19 cellular contexts compared by ENCODE assay signal in the genomic region with DNA sequence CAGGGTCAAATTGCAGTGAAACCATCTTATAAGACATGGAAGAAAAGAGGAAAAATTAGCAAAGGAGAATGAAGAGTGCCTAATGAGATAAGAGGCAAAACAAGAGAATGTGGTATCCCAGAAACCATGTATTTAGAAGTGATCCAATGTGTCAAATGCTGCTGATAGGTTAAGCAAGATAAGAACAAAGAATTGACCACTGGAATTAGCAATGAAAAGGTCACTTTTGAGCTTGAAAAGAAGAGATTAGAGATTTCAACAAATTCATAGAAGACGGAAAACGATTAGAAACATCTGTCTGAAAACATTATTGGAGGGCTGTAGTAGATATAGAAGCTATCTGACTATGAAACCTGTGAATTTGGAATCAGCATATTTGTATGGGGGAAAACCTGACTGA.
DNase-seq lines count a peak whose midpoint lies in the region; ATAC-seq, FAIRE-seq and TF ChIP-seq lines count a peak whose summit lies in the region.
"Had no signal": no experiment of that assay in that cellular context is flagged by ENCODE, and none has a peak within 500 bp of the region (broad histone marks: within the 10 kb centered on the region; RNA-seq: fewer than 3 reads in every experiment).

No MANE protein-coding gene starts in this region.

- CTCF ChIA-PET in activated CD4-positive, alpha-beta memory T cell treated with anti-CD3 and anti-CD28 coated beads, Interleukin-2, amount 10 ng/mL, durations not matched to agents 7 days and 5 days (lab: Charles Lee): interaction anchor here (0.7 kb wide), 2 partner anchors 15 to 390 kb away, joined by 3 to 4 read pairs; no protein-coding TSS in a partner anchor

- peaks cover 0 to 2% of the 10 kb centered on the region in 2 donors for H3K36me3 Mint-ChIP-seq in activated T-cell treated with anti-CD3 and anti-CD28 coated beads, Interleukin-2, amount 50 U/mL, for 72 hours (ENCODE audit: insufficient read depth in 2 of 2)
- H3K36me3 Mint-ChIP-seq in activated T-cell treated with anti-CD3 and anti-CD28 coated beads, Interleukin-2, amount 50 U/mL, for 4 hours (ENCODE audit: insufficient read depth): peaks cover 4% of the 10 kb centered on the region
- H3K36me3 Mint-ChIP-seq in nephron progenitor cell (ENCODE audit: low read depth): peaks cover 22% of the 10 kb centered on the region
- H3K36me3 Mint-ChIP-seq in activated CD4-positive, alpha-beta memory T cell treated with anti-CD3 and anti-CD28 coated beads, Interleukin-2, amount 10 ng/mL, durations not matched to agents 7 days and 5 days (ENCODE audit: low read depth): peaks cover 3% of the 10 kb centered on the region
- H3K36me3 Mint-ChIP-seq: CD4-positive, CD25-positive, alpha-beta regulatory T cell; CD8-positive, alpha-beta T cell had no signal

- no peak overlapping the region for H3K4me3 ChIP-seq in bronchial epithelial cell (ENCODE audit: low read depth, low read length)
- H3K4me3 ChIP-seq: BLaER1, GM12878, GM23248 had no signal

- no peaks in the 10 kb centered on the region for H3K36me3 ChIP-seq in bronchial epithelial cell (ENCODE audit: control insufficient read depth, insufficient read depth, low read length)
- H3K36me3 ChIP-seq: BLaER1 had no signal

- no peak for ATAC-seq in activated T-cell treated with anti-CD3 and anti-CD28 coated beads, Interleukin-2, amount 50 U/mL, for 72 hours (replicated peaks in 1 of 2)
- ATAC-seq in activated T-cell treated with anti-CD3 and anti-CD28 coated beads, Interleukin-2, amount 50 U/mL, for 4 hours: no peak
- ATAC-seq: CD8-positive, alpha-beta T cell; GM12878; HCT116 had no signal

- POLR2A ChIA-PET in activated CD4-positive, alpha-beta memory T cell treated with anti-CD3 and anti-CD28 coated beads, Interleukin-2, amount 10 ng/mL, durations not matched to agents 7 days and 5 days (lab: Charles Lee): no interaction called here

- no peaks in the 10 kb centered on the region for H3K27me3 ChIP-seq in bronchial epithelial cell (ENCODE audit: control insufficient read depth, insufficient read depth, low read length)
- H3K27me3 ChIP-seq: BLaER1 had no signal

- peak; percentile 32 for FAIRE-seq in bronchial epithelial cell (lab: Jason Lieb, UNC)
- FAIRE-seq: A204.1, G401.6 had no signal

- H3K27ac Mint-ChIP-seq in activated T-cell treated with anti-CD3 and anti-CD28 coated beads, Interleukin-2, amount 50 U/mL, for 72 hours: peak overlapping the region; percentile 3
- peak overlapping the region; percentile 1 for H3K27ac Mint-ChIP-seq in nephron progenitor cell
- H3K27ac Mint-ChIP-seq in activated CD4-positive, alpha-beta memory T cell treated with anti-CD3 and anti-CD28 coated beads, Interleukin-2, amount 10 ng/mL, durations not matched to agents 7 days and 5 days: no peak overlapping the region
- H3K27ac Mint-ChIP-seq: B cell; CD4-positive, CD25-positive, alpha-beta regulatory T cell; CD8-positive, alpha-beta T cell; H9 had no signal

- no peak overlapping the region for H3K4me3 Mint-ChIP-seq in activated T-cell treated with anti-CD3 and anti-CD28 coated beads, Interleukin-2, amount 50 U/mL, for 72 hours
- no peak overlapping the region for H3K4me3 Mint-ChIP-seq in activated T-cell treated with anti-CD3 and anti-CD28 coated beads, Interleukin-2, amount 50 U/mL, for 4 hours
- H3K4me3 Mint-ChIP-seq in nephron progenitor cell: no peak overlapping the region
- no peak overlapping the region for H3K4me3 Mint-ChIP-seq in activated CD4-positive, alpha-beta memory T cell treated with anti-CD3 and anti-CD28 coated beads, Interleukin-2, amount 10 ng/mL, durations not matched to agents 7 days and 5 days
- H3K4me3 Mint-ChIP-seq: B cell; CD4-positive, CD25-positive, alpha-beta regulatory T cell; CD8-positive, alpha-beta T cell; H9 had no signal

- no peaks in the 10 kb centered on the region for H3K9me3 Mint-ChIP-seq in activated T-cell treated with anti-CD3 and anti-CD28 coated beads, Interleukin-2, amount 50 U/mL, for 72 hours
- H3K9me3 Mint-ChIP-seq in activated T-cell treated with anti-CD3 and anti-CD28 coated beads, Interleukin-2, amount 50 U/mL, for 4 hours: no peaks in the 10 kb centered on the region
- no peaks in the 10 kb centered on the region for H3K9me3 Mint-ChIP-seq in nephron progenitor cell
- H3K9me3 Mint-ChIP-seq in activated CD4-positive, alpha-beta memory T cell treated with anti-CD3 and anti-CD28 coated beads, Interleukin-2, amount 10 ng/mL, durations not matched to agents 7 days and 5 days: no peaks in the 10 kb centered on the region
- H3K9me3 Mint-ChIP-seq: CD4-positive, CD25-positive, alpha-beta regulatory T cell; CD8-positive, alpha-beta T cell; H9 had no signal

- H3K27me3 Mint-ChIP-seq in activated T-cell treated with anti-CD3 and anti-CD28 coated beads, Interleukin-2, amount 50 U/mL, for 72 hours (ENCODE audit: low read depth): no peaks in the 10 kb centered on the region
- H3K27me3 Mint-ChIP-seq in activated T-cell treated with anti-CD3 and anti-CD28 coated beads, Interleukin-2, amount 50 U/mL, for 4 hours (ENCODE audit: low read depth): no peaks in the 10 kb centered on the region
- H3K27me3 Mint-ChIP-seq in nephron progenitor cell (ENCODE audit: low read depth, poor library complexity): no peaks in the 10 kb centered on the region
- no peaks in the 10 kb centered on the region for H3K27me3 Mint-ChIP-seq in activated CD4-positive, alpha-beta memory T cell treated with anti-CD3 and anti-CD28 coated beads, Interleukin-2, amount 10 ng/mL, durations not matched to agents 7 days and 5 days
- H3K27me3 Mint-ChIP-seq: B cell; CD4-positive, CD25-positive, alpha-beta regulatory T cell had no signal

- no peaks in the 10 kb centered on the region for H3K4me1 Mint-ChIP-seq in activated T-cell treated with anti-CD3 and anti-CD28 coated beads, Interleukin-2, amount 50 U/mL, for 72 hours (ENCODE audit: low read depth)
- no peaks in the 10 kb centered on the region for H3K4me1 Mint-ChIP-seq in activated T-cell treated with anti-CD3 and anti-CD28 coated beads, Interleukin-2, amount 50 U/mL, for 4 hours (ENCODE audit: low read depth)
- no peaks in the 10 kb centered on the region for H3K4me1 Mint-ChIP-seq in nephron progenitor cell
- peaks cover 12% of the 10 kb centered on the region for H3K4me1 Mint-ChIP-seq in activated CD4-positive, alpha-beta memory T cell treated with anti-CD3 and anti-CD28 coated beads, Interleukin-2, amount 10 ng/mL, durations not matched to agents 7 days and 5 days
- H3K4me1 Mint-ChIP-seq: B cell, H9 had no signal

- DNase-seq in activated T-cell treated with anti-CD3 and anti-CD28 coated beads, Interleukin-2, amount 50 U/mL, for 72 hours: no peak
- DNase-seq in activated T-cell treated with anti-CD3 and anti-CD28 coated beads, Interleukin-2, amount 50 U/mL, for 4 hours: no peak
- DNase-seq in bronchial epithelial cell (ENCODE audit: low read depth) (no peak), nephron progenitor cell (no peak), NCI-H2196 (lab: John Stamatoyannopoulos, UW; ENCODE audit: unreplicated experiment) (no peak)
- no peak for DNase-seq in activated CD4-positive, alpha-beta memory T cell treated with anti-CD3 and anti-CD28 coated beads, Interleukin-2, amount 10 ng/mL, durations not matched to agents 7 days and 5 days
- DNase-seq: Caco-2; CD4-positive, CD25-positive, alpha-beta regulatory T cell; CD8-positive, alpha-beta T cell; DMS153; DND-41; GM23248; H9 had no signal

- TF ChIP-seq CTCF in bronchial epithelial cell (IDR thresholded peaks at IDR 0.05; ENCODE audit: insufficient read depth, low read length, severe bottlenecking) (no peak), nephron progenitor cell (IDR thresholded peaks at IDR 0.05) (no peak)
